Comparison of ENCODE assay signal across 11 cellular contexts in the genomic region with DNA sequence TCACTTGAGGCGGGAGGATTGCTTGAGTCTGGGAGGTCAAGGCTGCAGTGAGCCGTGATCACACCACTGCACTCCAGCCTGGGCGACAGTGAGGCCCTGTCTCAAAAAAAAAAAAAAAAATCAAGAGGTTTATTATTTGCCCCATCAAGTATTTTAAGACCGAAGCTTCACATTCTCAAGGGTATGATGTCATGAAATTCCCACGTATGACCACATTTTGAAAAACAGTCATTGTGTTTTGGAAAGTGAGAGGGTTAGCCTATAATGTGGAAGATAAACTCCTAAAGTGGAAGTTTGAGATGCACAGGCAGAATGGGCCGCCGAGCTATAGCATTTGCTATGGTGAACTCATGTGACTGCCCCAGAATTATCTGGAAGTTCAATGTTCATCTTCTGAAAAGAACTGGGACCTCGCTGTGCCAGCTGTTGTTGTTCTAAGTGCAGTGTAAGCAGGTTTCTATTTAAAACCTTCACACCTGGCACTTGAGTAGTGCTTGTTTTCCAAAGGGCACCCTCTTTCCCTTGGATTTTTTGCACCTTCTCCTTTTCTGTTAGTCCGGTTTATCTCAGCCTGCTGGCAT.
DNase-seq lines count a peak whose midpoint lies in the region; ATAC-seq and FAIRE-seq lines count a peak whose summit lies in the region.
"Had no signal": no experiment of that assay in that cellular context is flagged by ENCODE, and none has a peak within 500 bp of the region (broad histone marks: within the 10 kb centered on the region; RNA-seq: fewer than 3 reads in every experiment).

No MANE protein-coding gene starts in this region.

- FAIRE-seq in RCC 7860 (lab: Jason Lieb, UNC): no peak

- peak; percentile 73 for DNase-seq in EH (ENCODE audit: low read depth)
- DNase-seq in RCC 7860 (ENCODE audit: low spot score): peak; percentile 23
- peak; percentile 52 for DNase-seq in glomerular visceral epithelial cell (ENCODE audit: extremely low spot score)
- DNase-seq in renal cortical epithelial cell (ENCODE audit: low read depth): peak; percentile 73
- no peak for DNase-seq in epidermal melanocyte (ENCODE audit: insufficient read length, low spot score)
- DNase-seq in superior temporal gyrus (ENCODE audit: extremely low spot score): no peak
- DNase-seq: BE2C, NCI-H1105 had no signal

- no peak for ATAC-seq in HG03159 (IDR thresholded peaks at IDR 0.05; ENCODE audit: unreplicated experiment)
- ATAC-seq in GM18867 (IDR thresholded peaks at IDR 0.05; ENCODE audit: unreplicated experiment): no peak
- ATAC-seq: HCT116 had no signal

Comparison
In these comparisons a context has a peak if more than half of its experiments do, and no peak if none do; other contexts are left out.
1. DNase-seq: peak in EH (single experiment), RCC 7860 (single experiment), glomerular visceral epithelial cell (single experiment) and renal cortical epithelial cell (single experiment); none in epidermal melanocyte (single experiment) and superior temporal gyrus (single experiment).